Comparison of ENCODE assay signal across 2 cellular contexts in the genomic region with DNA sequence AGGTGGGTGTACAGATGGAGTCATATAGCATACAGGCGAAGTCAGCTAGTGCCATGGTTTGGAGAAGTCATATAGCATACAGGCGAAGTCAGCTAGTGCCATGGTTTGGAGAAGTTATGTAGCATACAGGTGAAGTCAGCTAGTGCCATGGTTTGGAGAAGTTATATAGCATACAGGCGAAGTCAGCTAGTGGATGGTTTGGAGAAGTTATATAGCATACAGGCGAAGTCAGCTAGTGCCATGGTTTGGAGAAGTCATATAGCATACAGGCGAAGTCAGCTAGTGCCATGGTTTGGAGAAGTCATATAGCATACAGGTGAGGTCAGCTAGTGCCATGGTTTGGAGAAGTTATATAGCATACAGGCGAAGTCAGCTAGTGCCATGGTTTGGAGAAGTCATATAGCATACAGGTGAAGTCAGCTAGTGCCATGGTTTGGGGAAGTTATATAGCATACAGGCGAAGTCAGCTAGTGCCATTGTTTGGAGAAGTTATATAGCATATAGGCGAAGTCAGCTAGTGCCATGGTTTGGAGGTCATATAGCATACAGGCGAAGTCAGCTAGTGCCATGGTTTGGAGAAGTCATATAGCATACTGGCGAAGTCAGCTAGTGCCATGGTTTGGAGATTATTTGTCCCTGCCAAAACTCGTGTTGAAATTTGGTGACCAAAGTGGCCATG.
TF ChIP-seq lines count a peak whose summit lies in the region.

No MANE protein-coding gene starts in this region.

TF ChIP-seq in HCT116, 20 proteins besides CTCF, POLR2A, EP300 and RAD21:
- TF ChIP-seq ZNF274 (IDR thresholded peaks at IDR 0.05; ENCODE audit: low read depth, low read length): peak; percentile 84
TF ChIP-seq in HCT116: peak in this region for 1; not testable (repeated sequence) for 19.

TF ChIP-seq in H1, 55 proteins besides CTCF, POLR2A, EP300 and RAD21:
- peak; percentile 86 for TF ChIP-seq ZNF274 (IDR thresholded peaks at IDR 0.05; ENCODE audit: borderline replicate concordance, extremely low read depth, low read length)
